8 cellular contexts compared by ENCODE assay signal in genomic region chr16:87492721-87493554, GRCh38. TPM values are rescaled to one million over a fixed set of nuclear protein-coding genes. Genes with fewer than 3 reads are reported as not detected.
DNase-seq lines count a peak whose midpoint lies in the region; ATAC-seq and TF ChIP-seq lines count a peak whose summit lies in the region.

ZCCHC14 (minus strand) TSS chr16:87493024; CDS start chr16:87492238, 786 bp downstream.

- DNase-seq in D341Med (ENCODE audit: low spot score), result peak; percentile 97
- DNase-seq in OCI-LY7 (ENCODE audit: low spot score), result peak; percentile 99
- DNase-seq in activated T-cell treated with anti-CD3 and anti-CD28 coated beads, Interleukin-2, amount 50 U/mL, for 1 hour, result peak; percentile 99
- DNase-seq in erythroblast (lab: John Stamatoyannopoulos, UW), result peak; percentile 98 to 99
- peak; percentile 100 for DNase-seq in stimulated activated CD8-positive, alpha-beta memory T cell treated with anti-CD3 and anti-CD28 coated beads, Interleukin-4, amount 100 ng/mL, for 24 hours (ENCODE audit: low read depth)

- H3K9me3 ChIP-seq in HUES6 (ENCODE audit: control insufficient read depth, insufficient read depth, low read depth, low read length), result no peaks in the 10 kb centered on the region
- H3K9me3 ChIP-seq in OCI-LY7 (ENCODE audit: low read length), result no peaks in the 10 kb centered on the region
- no peaks in the 10 kb centered on the region for H3K9me3 ChIP-seq in mucosa of rectum (ENCODE audit: control insufficient read depth in 2 of 2, low read length in 2 of 2)

- peak within 1 kb of the TSS; percentile 83 for H2AFZ ChIP-seq in OCI-LY7 (ENCODE audit: low read length)

- peaks cover 12% of the 10 kb centered on the region; the same call in 1 of the 2 replicates for H3K79me2 ChIP-seq in OCI-LY7 (ENCODE audit: insufficient read depth, low read depth, low read length)

- no TSS peak for BruUV-seq in OCI-LY7 (replicated peaks; lab: Mats Ljungman, UMichigan)

- H3K4me1 ChIP-seq in HUES6 (ENCODE audit: control insufficient read depth, insufficient read depth, low read length) (peaks cover 23% of the 10 kb centered on the region), OCI-LY7 (ENCODE audit: insufficient read depth, low read length, poor library complexity, severe bottlenecking) (peaks cover 35% of the 10 kb centered on the region), mucosa of rectum (ENCODE audit: control insufficient read depth in 2 of 2, insufficient read depth in 2 of 2, low read length in 2 of 2) (peaks cover 34 to 55% of the 10 kb centered on the region in 2 donors)

- H3K27ac ChIP-seq in HUES6 (ENCODE audit: low read depth, low read length) (no peak within 1 kb of the TSS), OCI-LY7 (ENCODE audit: low read depth, low read length, poor library complexity, severe bottlenecking) (no peak within 1 kb of the TSS), mucosa of rectum (ENCODE audit: low read depth in 2 of 2, low read length in 2 of 2) (peak within 1 kb of the TSS; percentile 16 to 47)

- H3K36me3 ChIP-seq in HUES6 (ENCODE audit: control insufficient read depth, insufficient read depth, low read length) (no peaks in the 10 kb centered on the region), OCI-LY7 (ENCODE audit: insufficient read depth, low read length) (0 out of 2 replicates have a peak, but pooled peaks cover 4% of the 10 kb centered on the region), mucosa of rectum (ENCODE audit: control insufficient read depth in 2 of 2, insufficient read depth in 2 of 2, low read length in 2 of 2) (no peaks in the 10 kb centered on the region)

- H3K27me3 ChIP-seq in HUES6 (ENCODE audit: control insufficient read depth, insufficient read depth, low read length) (peaks cover 16% of the 10 kb centered on the region; the same call in 1 of the 2 replicates), mucosa of rectum (ENCODE audit: control insufficient read depth in 2 of 2, insufficient read depth in 2 of 2, low read length in 2 of 2) (no peaks in the 10 kb centered on the region)

- peak; percentile 87 for ATAC-seq in GM21423 (IDR thresholded peaks at IDR 0.05; ENCODE audit: unreplicated experiment)

- peak; percentile 39 for TF ChIP-seq POLR2A in erythroblast (IDR thresholded peaks at IDR 0.05; ENCODE audit: low read length)

- no peaks in the 10 kb centered on the region for H3K9me2 ChIP-seq in OCI-LY7 (ENCODE audit: insufficient read depth, low read length)

- TF ChIP-seq CTCF in OCI-LY7 (conservative IDR thresholded peaks at IDR 0.05; ENCODE audit: low read length), result no peak

- CTCF ChIA-PET in OCI-LY7 (lab: Charles Lee; ENCODE audit: unreplicated experiment), result no interaction called here

- intact Hi-C loops in OCI-LY7 (cut with micrococcal nuclease; ENCODE audit: unreplicated experiment), result no loop called here

- POLR2A ChIA-PET in OCI-LY7 (lab: Charles Lee), result interaction anchor here (0.7 kb wide), 1 partner anchor 277 kb away, joined by 3 read pairs; no protein-coding TSS in a partner anchor

- H3K4me2 ChIP-seq in OCI-LY7 (ENCODE audit: low read length), result peak within 1 kb of the TSS; percentile 72

- peak within 1 kb of the TSS; percentile 61 for H3K4me3 ChIP-seq in HUES6 (ENCODE audit: low read depth, low read length)
- peak within 1 kb of the TSS; percentile 68 for H3K4me3 ChIP-seq in OCI-LY7 (ENCODE audit: low read depth, low read length, poor library complexity, severe bottlenecking)
- peak within 1 kb of the TSS; percentile 66 to 75 for H3K4me3 ChIP-seq in mucosa of rectum (ENCODE audit: low read length in 2 of 2)

- H3K9ac ChIP-seq in HUES6 (ENCODE audit: low read length) (peak within 1 kb of the TSS; percentile 31), mucosa of rectum (ENCODE audit: low read depth in 1 of 2, low read length in 2 of 2) (peak within 1 kb of the TSS; percentile 41 to 70)

- H4K20me1 ChIP-seq in OCI-LY7 (ENCODE audit: insufficient read depth, low read length), result 0 out of 2 replicates have a peak, but pooled peaks cover 7% of the 10 kb centered on the region

RNA-seq across cellular contexts. Expression of gene ZCCHC14, which starts in this region (rescaled TPM):
- 6.0 and 8.5 TPM in 2 replicates for total RNA-seq in OCI-LY7 (2014; rRNA removed; shearing (Covaris generic))
- total RNA-seq in OCI-LY7 (2022), result 17.1 and 19.6 TPM in 2 replicates

Comparison
In these comparisons a context has a peak if more than half of its experiments do, and no peak if none do; other contexts are left out.
1. H3K27ac ChIP-seq: peak in mucosa of rectum (2 of 2); none in HUES6 (single experiment) and OCI-LY7 (single experiment).
2. Peak in every context shown above with its lines, with median percentiles within 50 percentile points of each other: DNase-seq and H3K4me3 ChIP-seq.